1 cellular context compared by ENCODE assay signal in the genomic region with DNA sequence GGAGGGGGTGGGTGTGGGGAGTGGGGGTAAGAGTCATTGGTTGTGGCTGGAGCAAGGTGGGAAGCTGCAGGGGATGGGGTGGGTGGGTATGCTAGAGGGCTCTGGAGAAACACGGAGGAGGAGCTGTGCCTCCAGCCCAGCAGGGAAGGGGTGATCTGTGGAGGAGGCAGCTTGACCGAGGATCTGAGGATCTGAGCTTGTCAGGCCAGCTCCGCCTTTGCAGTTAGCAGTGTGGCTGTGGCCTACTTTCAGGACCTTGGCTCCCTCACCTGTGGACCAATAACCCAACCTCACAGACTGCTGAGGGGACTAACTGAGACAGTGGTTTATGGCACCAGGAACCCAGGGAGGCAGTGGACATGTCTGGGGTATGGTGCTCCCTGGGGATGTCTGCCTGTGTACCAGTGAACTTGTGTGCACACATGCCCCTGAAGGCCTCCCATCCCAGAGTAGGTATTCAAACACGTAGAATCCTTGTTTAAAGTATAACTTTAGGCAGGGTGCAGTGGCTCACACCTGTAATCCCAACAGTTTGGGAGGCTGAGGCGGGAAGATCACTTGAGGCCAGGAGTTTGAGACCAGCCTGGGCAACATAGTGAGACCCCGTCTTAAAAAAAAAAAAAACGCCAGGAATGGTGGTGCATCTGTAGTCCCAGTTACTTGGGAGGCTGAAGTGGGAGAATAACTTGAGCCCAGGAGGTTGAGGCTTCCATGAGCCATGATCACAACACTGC.
TF ChIP-seq lines count a peak whose summit lies in the region.

No MANE protein-coding gene starts in this region.

TF ChIP-seq in H1, 55 proteins besides CTCF, POLR2A, EP300 and RAD21:
- TF ChIP-seq, protein P1, sequence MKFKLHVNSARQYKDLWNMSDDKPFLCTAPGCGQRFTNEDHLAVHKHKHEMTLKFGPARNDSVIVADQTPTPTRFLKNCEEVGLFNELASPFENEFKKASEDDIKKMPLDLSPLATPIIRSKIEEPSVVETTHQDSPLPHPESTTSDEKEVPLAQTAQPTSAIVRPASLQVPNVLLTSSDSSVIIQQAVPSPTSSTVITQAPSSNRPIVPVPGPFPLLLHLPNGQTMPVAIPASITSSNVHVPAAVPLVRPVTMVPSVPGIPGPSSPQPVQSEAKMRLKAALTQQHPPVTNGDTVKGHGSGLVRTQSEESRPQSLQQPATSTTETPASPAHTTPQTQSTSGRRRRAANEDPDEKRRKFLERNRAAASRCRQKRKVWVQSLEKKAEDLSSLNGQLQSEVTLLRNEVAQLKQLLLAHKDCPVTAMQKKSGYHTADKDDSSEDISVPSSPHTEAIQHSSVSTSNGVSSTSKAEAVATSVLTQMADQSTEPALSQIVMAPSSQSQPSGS (IDR thresholded peaks at IDR 0.05; ENCODE audit: low read length), result no peak
- TF ChIP-seq, protein P2, sequence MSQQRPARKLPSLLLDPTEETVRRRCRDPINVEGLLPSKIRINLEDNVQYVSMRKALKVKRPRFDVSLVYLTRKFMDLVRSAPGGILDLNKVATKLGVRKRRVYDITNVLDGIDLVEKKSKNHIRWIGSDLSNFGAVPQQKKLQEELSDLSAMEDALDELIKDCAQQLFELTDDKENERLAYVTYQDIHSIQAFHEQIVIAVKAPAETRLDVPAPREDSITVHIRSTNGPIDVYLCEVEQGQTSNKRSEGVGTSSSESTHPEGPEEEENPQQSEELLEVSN (IDR thresholded peaks at IDR 0.05), result no peak
- TF ChIP-seq TAF1 (IDR thresholded peaks at IDR 0.05; ENCODE audit: low read depth, low read length) (no peak), YY1 (IDR thresholded peaks at IDR 0.05; ENCODE audit: low read depth, low read length) (no peak), SP1 (IDR thresholded peaks at IDR 0.05; ENCODE audit: low read depth, low read length) (no peak), CBX5 (IDR thresholded peaks at IDR 0.05; ENCODE audit: low read depth, low read length) (no peak), SP4 (IDR thresholded peaks at IDR 0.05; ENCODE audit: low read length) (no peak), RBBP5 (IDR thresholded peaks at IDR 0.05; ENCODE audit: borderline replicate concordance, low read depth, low read length) (no peak), TEAD4 (IDR thresholded peaks at IDR 0.05; ENCODE audit: low read depth, low read length) (no peak), JUN (IDR thresholded peaks at IDR 0.05; ENCODE audit: low read depth, low read length) (no peak)
